Comparison of ENCODE assay signal across 11 cellular contexts in the genomic region with DNA sequence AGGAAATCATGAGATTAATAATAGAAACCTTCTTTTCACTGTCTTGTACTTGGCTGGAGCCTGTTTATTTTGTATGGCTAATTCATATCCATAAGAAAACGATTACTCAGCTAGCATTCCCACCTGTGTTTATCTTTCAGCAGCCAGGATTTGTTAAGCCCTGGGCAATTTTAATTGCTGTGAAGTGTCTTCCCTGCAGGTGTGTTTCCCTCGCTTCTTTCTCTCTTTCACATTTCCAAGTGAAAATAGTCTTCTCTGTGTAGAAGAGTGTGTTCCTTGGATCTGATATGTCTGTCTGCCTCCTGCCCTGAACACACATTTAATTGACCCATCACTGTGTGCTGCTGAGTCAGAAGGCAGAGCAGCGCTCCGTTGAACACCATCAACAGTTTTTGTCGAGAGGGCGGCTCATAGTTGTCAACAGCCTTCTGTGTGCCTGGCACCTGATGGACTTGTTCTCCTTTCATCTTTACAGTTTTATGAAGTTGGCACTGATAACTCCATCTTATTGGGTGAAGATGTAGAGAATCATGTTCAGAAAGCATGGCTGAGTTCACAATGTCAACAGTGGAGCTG.
DNase-seq lines count a peak whose midpoint lies in the region; ATAC-seq and TF ChIP-seq lines count a peak whose summit lies in the region.
"Had no signal": no experiment of that assay in that cellular context is flagged by ENCODE, and none has a peak within 500 bp of the region (broad histone marks: within the 10 kb centered on the region; RNA-seq: fewer than 3 reads in every experiment).

No MANE protein-coding gene starts in this region.

- ATAC-seq in GM21381 (IDR thresholded peaks at IDR 0.05; ENCODE audit: unreplicated experiment) = no peak
- no peak for ATAC-seq in GM19023 (IDR thresholded peaks at IDR 0.05; ENCODE audit: unreplicated experiment)
- no peak for ATAC-seq in activated T-cell treated with anti-CD3 and anti-CD28 coated beads, Interleukin-2, amount 50 U/mL, for 72 hours (replicated peaks in 1 of 2)

- TF ChIP-seq CTCF in choroid plexus epithelial cell (conservative IDR thresholded peaks at IDR 0.05; ENCODE audit: low read depth, low read length) (no peak), parathyroid adenoma (IDR thresholded peaks at IDR 0.05) (no peak)

- H3K36me3 Mint-ChIP-seq in activated T-cell treated with anti-CD3 and anti-CD28 coated beads, Interleukin-2, amount 50 U/mL, for 72 hours (ENCODE audit: insufficient read depth in 2 of 2) = no peaks in the 10 kb centered on the region

- H3K4me1 ChIP-seq in parathyroid adenoma = peaks cover 11% of the 10 kb centered on the region

- no peaks in the 10 kb centered on the region for H3K27me3 ChIP-seq in parathyroid adenoma (ENCODE audit: control insufficient read depth, insufficient read depth, low read length)

- no peak overlapping the region for H3K4me2 ChIP-seq in parathyroid adenoma (ENCODE audit: low read length)

- H3K27me3 Mint-ChIP-seq in activated T-cell treated with anti-CD3 and anti-CD28 coated beads, Interleukin-2, amount 50 U/mL, for 72 hours (ENCODE audit: low read depth) = no peaks in the 10 kb centered on the region

- peaks cover 3% of the 10 kb centered on the region for H3K79me2 ChIP-seq in parathyroid adenoma

- no peaks in the 10 kb centered on the region for H3K9me3 ChIP-seq in parathyroid adenoma (ENCODE audit: control insufficient read depth, low read length)

- peak overlapping the region; percentile 71 for H3K27ac ChIP-seq in parathyroid adenoma

- H3K27ac Mint-ChIP-seq in activated T-cell treated with anti-CD3 and anti-CD28 coated beads, Interleukin-2, amount 50 U/mL, for 72 hours = no peak overlapping the region

- H3K4me1 Mint-ChIP-seq in activated T-cell treated with anti-CD3 and anti-CD28 coated beads, Interleukin-2, amount 50 U/mL, for 72 hours (ENCODE audit: low read depth) = peaks cover 5% of the 10 kb centered on the region

- no peaks in the 10 kb centered on the region for H3K36me3 ChIP-seq in parathyroid adenoma (ENCODE audit: control insufficient read depth, insufficient read depth, low read length)

- no peak overlapping the region for H3K4me3 ChIP-seq in choroid plexus epithelial cell (ENCODE audit: low read depth, low read length)
- H3K4me3 ChIP-seq in parathyroid adenoma (ENCODE audit: low read depth, low read length) = no peak overlapping the region

- H3K9me3 Mint-ChIP-seq in activated T-cell treated with anti-CD3 and anti-CD28 coated beads, Interleukin-2, amount 50 U/mL, for 72 hours = no peaks in the 10 kb centered on the region

- peak overlapping the region; percentile 18 for H2AFZ ChIP-seq in parathyroid adenoma

- no peak overlapping the region for H3K9ac ChIP-seq in parathyroid adenoma

- no peak overlapping the region for H3K4me3 Mint-ChIP-seq in activated T-cell treated with anti-CD3 and anti-CD28 coated beads, Interleukin-2, amount 50 U/mL, for 72 hours

- DNase-seq in DMS53 (lab: John Stamatoyannopoulos, UW) (peak; percentile 75), NCI-H2227 (lab: John Stamatoyannopoulos, UW; ENCODE audit: unreplicated experiment) (peak; percentile 35), choroid plexus epithelial cell (ENCODE audit: low read depth) (peak; percentile 30), GF-D8 (lab: John Stamatoyannopoulos, UW) (no peak)
- no peak for DNase-seq in activated T-cell treated with anti-CD3 and anti-CD28 coated beads, Interleukin-2, amount 50 U/mL, for 72 hours
- DNase-seq: activated CD8-positive, alpha-beta memory T cell treated with anti-CD3 and anti-CD28 coated beads, Interleukin-2, amount 50 U/mL, for 48 hours; NCI-H1694; T-helper 9 cell had no signal

Comparison
In these comparisons a context has a peak if more than half of its experiments do, and no peak if none do; other contexts are left out.
1. DNase-seq: peak in DMS53 (single experiment), NCI-H2227 (single experiment) and choroid plexus epithelial cell (single experiment); none in GF-D8 (single experiment) and activated T-cell treated with anti-CD3 and anti-CD28 coated beads, Interleukin-2, amount 50 U/mL, for 72 hours (0 of 2).